ENCODE assay signal across 8 cellular contexts in the genomic region with DNA sequence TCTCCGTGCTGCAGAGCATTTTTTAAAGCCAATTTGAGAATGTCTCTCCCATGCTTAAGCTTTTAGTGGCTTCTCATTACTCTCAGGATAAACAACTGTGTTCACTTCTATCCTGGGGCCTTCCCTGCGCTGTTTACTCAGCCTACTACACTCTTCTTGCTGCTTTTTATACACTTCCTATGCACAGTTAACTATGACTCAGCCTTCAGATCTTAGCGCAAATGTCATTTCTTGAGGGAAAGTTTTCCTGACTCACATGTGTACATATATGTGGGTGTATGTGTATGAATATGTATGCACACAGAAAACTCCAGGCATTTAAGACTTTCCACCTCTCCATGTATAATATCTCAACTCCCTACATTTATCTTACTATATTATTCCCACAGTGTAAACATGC. TPM values are rescaled to one million over a fixed set of nuclear protein-coding genes. Genes with fewer than 3 reads are reported as not detected.
DNase-seq lines count a peak whose midpoint lies in the region; ATAC-seq, FAIRE-seq and TF ChIP-seq lines count a peak whose summit lies in the region.

No MANE protein-coding gene starts in this region.

- no peaks in the 10 kb centered on the region for H3K27me3 ChIP-seq in Panc1 (ENCODE audit: control insufficient read depth, insufficient read depth, low read length)

- TF ChIP-seq CTCF in A549 (IDR thresholded peaks at IDR 0.05) (no peak), Panc1 (IDR thresholded peaks at IDR 0.05) (no peak), epithelial cell of esophagus (IDR thresholded peaks at IDR 0.05; ENCODE audit: insufficient read depth, low read depth, low read length, missing control alignments) (no peak)

- peak overlapping the region; percentile 53 for H3K4me2 ChIP-seq in A549

- no peak for TF ChIP-seq EP300 in A549 (IDR thresholded peaks at IDR 0.05)

- intact Hi-C loops in Panc1 (cut with micrococcal nuclease; ENCODE audit: unreplicated experiment): no loop called here

- H3K4me1 Mint-ChIP-seq in stimulated activated naive CD8-positive, alpha-beta T cell treated with anti-CD3 and anti-CD28 coated beads, Interleukin-15, Interleukin-2, amounts not matched to agents 100 ng/mL and 50 ng/mL, for 24 hours (ENCODE audit: low read depth): peaks cover 79% of the 10 kb centered on the region

- H3K4me3 ChIP-seq in A549 (no peak overlapping the region), Panc1 (ENCODE audit: low read depth in 2 of 2, low read length in 2 of 2) (no peak overlapping the region), epithelial cell of esophagus (ENCODE audit: low read length) (no peak overlapping the region)

- H3K9me3 ChIP-seq in A549: no peaks in the 10 kb centered on the region
- H3K9me3 ChIP-seq in Panc1 (ENCODE audit: control insufficient read depth, insufficient read depth, low read depth, low read length): no peaks in the 10 kb centered on the region

- no peak for FAIRE-seq in A549 (lab: Jason Lieb, UNC)

- ATAC-seq in A549 (peak; percentile 88 to 90), GM19351 (IDR thresholded peaks at IDR 0.05; ENCODE audit: unreplicated experiment) (peak; percentile 64), Panc1 (peak; percentile 77), GM18858 (IDR thresholded peaks at IDR 0.05; ENCODE audit: unreplicated experiment) (no peak), GM18867 (IDR thresholded peaks at IDR 0.05; ENCODE audit: unreplicated experiment) (no peak)

- peak overlapping the region; percentile 39 for H3K4me3 Mint-ChIP-seq in stimulated activated naive CD8-positive, alpha-beta T cell treated with anti-CD3 and anti-CD28 coated beads, Interleukin-15, Interleukin-2, amounts not matched to agents 100 ng/mL and 50 ng/mL, for 24 hours

- H3K36me3 ChIP-seq in Panc1 (ENCODE audit: control insufficient read depth, insufficient read depth, low read length): no peaks in the 10 kb centered on the region

- H3K9me3 Mint-ChIP-seq in stimulated activated naive CD8-positive, alpha-beta T cell treated with anti-CD3 and anti-CD28 coated beads, Interleukin-15, Interleukin-2, amounts not matched to agents 100 ng/mL and 50 ng/mL, for 24 hours: no peaks in the 10 kb centered on the region

- peaks cover 4% of the 10 kb centered on the region for H3K36me3 Mint-ChIP-seq in stimulated activated naive CD8-positive, alpha-beta T cell treated with anti-CD3 and anti-CD28 coated beads, Interleukin-15, Interleukin-2, amounts not matched to agents 100 ng/mL and 50 ng/mL, for 24 hours (ENCODE audit: low read depth)

- no peaks in the 10 kb centered on the region for H3K27me3 Mint-ChIP-seq in stimulated activated naive CD8-positive, alpha-beta T cell treated with anti-CD3 and anti-CD28 coated beads, Interleukin-15, Interleukin-2, amounts not matched to agents 100 ng/mL and 50 ng/mL, for 24 hours

- in situ Hi-C loops in Panc1 (cut with HindIII; ENCODE audit: low pct_unique_long_range_greater_than_20kb, low sequenced_read_pairs): no loop called here

- H3K4me1 ChIP-seq in A549 (peaks cover 23% of the 10 kb centered on the region), Panc1 (ENCODE audit: control insufficient read depth, insufficient read depth, low read length) (peaks cover 38% of the 10 kb centered on the region)

- DNase-seq in A549 (ENCODE audit: low read depth in 1 of 2, low spot score in 1 of 2): peak; percentile 41 to 61
- peak; percentile 22 for DNase-seq in Panc1 (ENCODE audit: low read depth, low spot score)
- peak; percentile 89 for DNase-seq in epithelial cell of esophagus (ENCODE audit: low read depth)
- no peak for DNase-seq in NCI-H146 (lab: John Stamatoyannopoulos, UW)

- H3K27ac Mint-ChIP-seq in stimulated activated naive CD8-positive, alpha-beta T cell treated with anti-CD3 and anti-CD28 coated beads, Interleukin-15, Interleukin-2, amounts not matched to agents 100 ng/mL and 50 ng/mL, for 24 hours: peak overlapping the region; percentile 82

- POLR2A ChIA-PET in A549 (lab: Yijun Ruan, JAX): no interaction called here
- POLR2A ChIA-PET in Panc1 (lab: Charles Lee): interaction anchor here (0.6 to 0.8 kb wide), 2 partner anchors 57 to 183 kb away, joined by 3 to 9 read pairs; no protein-coding TSS in a partner anchor

- no peak for TF ChIP-seq RAD21 in A549 (conservative IDR thresholded peaks at IDR 0.05 in 1 of 2, IDR thresholded peaks at IDR 0.05 in 1 of 2)

- 9% methylated on average over 3 of the region's 3 CpGs for WGBS in A549 (ENCODE audit: missing lambda C conversion rate)

- H3K27ac ChIP-seq in A549: peak overlapping the region in 1 of 2 experiments; percentile 27; a peak in 1 of 6 replicates
- no peak overlapping the region; the same call in 1 of the 2 replicates for H3K27ac ChIP-seq in Panc1 (ENCODE audit: low read length)

- BruUV-seq in Panc1 (replicated peaks; lab: Mats Ljungman, UMichigan): TSS peak; percentile 31

- no peak for TF ChIP-seq POLR2A in A549 (IDR thresholded peaks at IDR 0.05; ENCODE audit: low read length)

- CTCF ChIA-PET in A549 (lab: Yijun Ruan, JAX) (no interaction called here), Panc1 (lab: Charles Lee) (no interaction called here)

TF ChIP-seq in A549, 52 proteins besides CTCF, POLR2A, EP300 and RAD21:
- TF ChIP-seq NR3C1 (IDR thresholded peaks at IDR 0.05): no peak
- TF ChIP-seq SREBF2 (IDR thresholded peaks at IDR 0.05): no peak
- no peak for TF ChIP-seq FOSL2 (IDR thresholded peaks at IDR 0.05)
- peak; percentile 79 for TF ChIP-seq FOSL2 (CRISPR knock-in tag; IDR thresholded peaks at IDR 0.05)

RNA-seq across cellular contexts. Expression of a gene that starts 9.8 kb away (rescaled TPM):
- polyA plus RNA-seq in A549 (2011; rRNA removed): 67.2 and 82.4 TPM in 2 replicates
- polyA plus RNA-seq in A549 (2012; cell fraction: cytosol; rRNA removed): 16.4 and 16.5 TPM in 2 replicates
- 4.9 and 8.0 TPM in 2 replicates for polyA plus RNA-seq in A549 (2012; cell fraction: nucleus; rRNA removed)
- polyA plus RNA-seq in A549 (2017; fragmentation: RNase III; extraction: RNeasy Plus Mini Kit Qiagen cat#74134 plus additional on column Dnase treatment): 34.6 to 40.0 TPM (median 36.8 TPM) in 3 replicates
- 15.1 and 16.9 TPM in 2 replicates for polyA minus RNA-seq in A549 (2011; rRNA and poly(A)+ RNA removed)
- total RNA-seq in Panc1 (2021; ENCODE audit: unreplicated experiment): 57.3 TPM
- 20.7 TPM for polyA plus RNA-seq in Panc1 (2012; ENCODE audit: insufficient read length)

RNA-seq across cellular contexts. Expression of a gene that starts 10.0 kb away (rescaled TPM):
- polyA plus RNA-seq in A549 (2011; rRNA removed) (2.9 and 3.6 TPM in 2 replicates), A549 (2017; fragmentation: RNase III; extraction: RNeasy Plus Mini Kit Qiagen cat#74134 plus additional on column Dnase treatment) (2.9 to 4.0 TPM (median 3.8 TPM) in 3 replicates)
- polyA plus RNA-seq in A549 (2012; cell fraction: cytosol; rRNA removed): 1.1 and 1.2 TPM in 2 replicates
- polyA plus RNA-seq in A549 (2012; cell fraction: nucleus; rRNA removed): 2.1 and 3.0 TPM in 2 replicates
- 3.2 and 3.8 TPM in 2 replicates for polyA minus RNA-seq in A549 (2011; rRNA and poly(A)+ RNA removed)
- total RNA-seq in Panc1 (2021; ENCODE audit: unreplicated experiment): 3.2 TPM
- 1.1 TPM for polyA plus RNA-seq in Panc1 (2012; ENCODE audit: insufficient read length)

Comparison
In these comparisons a context has a peak if more than half of its experiments do, and no peak if none do; other contexts are left out.
1. ATAC-seq: peak in A549 (2 of 2), GM19351 (single experiment) and Panc1 (single experiment); none in GM18858 (single experiment) and GM18867 (single experiment).